ENCODE assay signal across 11 cellular contexts in genomic region chr19:6087074-6087506, GRCh38. TPM values are rescaled to one million over a fixed set of nuclear protein-coding genes. Genes with fewer than 3 reads are reported as not detected.
DNase-seq lines count a peak whose midpoint lies in the region; ATAC-seq and TF ChIP-seq lines count a peak whose summit lies in the region.
"Had no signal": no experiment of that assay in that cellular context is flagged by ENCODE, and none has a peak within 500 bp of the region (broad histone marks: within the 10 kb centered on the region; RNA-seq: fewer than 3 reads in every experiment).

No MANE protein-coding gene starts in this region.

- H3K4me1 ChIP-seq in right cardiac atrium (ENCODE audit: control insufficient read depth, insufficient read depth, low read length), result peaks cover 11% of the 10 kb centered on the region
- peaks cover 23 to 40% (median 30%) of the 10 kb centered on the region in 4 donors for H3K4me1 ChIP-seq in stomach

- no peak overlapping the region for H2AFZ ChIP-seq in SU-DHL-6 (ENCODE audit: low read depth, low read length, severe bottlenecking)

- ATAC-seq in HG03196 (IDR thresholded peaks at IDR 0.05; ENCODE audit: unreplicated experiment), result peak; percentile 53
- ATAC-seq in right cardiac atrium, result peak; percentile 21 to 31

- intact Hi-C loops in right cardiac atrium (cut with DNase I), result no loop called here
- intact Hi-C loops in stomach (cut with DNase I; ENCODE audit: low total_unique reads), result no loop called here

- no peaks in the 10 kb centered on the region for H3K27me3 ChIP-seq in SU-DHL-6 (ENCODE audit: low read length)
- no peaks in the 10 kb centered on the region for H3K27me3 ChIP-seq in right cardiac atrium (ENCODE audit: control insufficient read depth, insufficient read depth)
- no peaks in the 10 kb centered on the region for H3K27me3 ChIP-seq in stomach
- H3K27me3 ChIP-seq: neutrophil had no signal

- H3K36me3 ChIP-seq in SU-DHL-6 (ENCODE audit: low read length) (no peaks in the 10 kb centered on the region), stomach (no peaks in the 10 kb centered on the region)
- H3K36me3 ChIP-seq: neutrophil had no signal

- TF ChIP-seq POLR2A in stomach (IDR thresholded peaks at IDR 0.05), result no peak

- H3K4me3 ChIP-seq in SU-DHL-6 (ENCODE audit: insufficient read depth, low read length, poor library complexity, severe bottlenecking) (no peak overlapping the region), right cardiac atrium (ENCODE audit: low read length) (no peak overlapping the region), stomach (no peak overlapping the region)

- H3K4me2 ChIP-seq in SU-DHL-6 (ENCODE audit: low read depth, low read length, poor library complexity, severe bottlenecking), result peak overlapping the region; percentile 4

- no peak overlapping the region for H3K9ac ChIP-seq in SU-DHL-6 (ENCODE audit: low read length)

- H3K9me3 ChIP-seq in SU-DHL-6 (ENCODE audit: insufficient read depth, low read length) (no peaks in the 10 kb centered on the region), right cardiac atrium (ENCODE audit: control insufficient read depth, low read length) (no peaks in the 10 kb centered on the region), stomach (no peaks in the 10 kb centered on the region)
- H3K9me3 ChIP-seq: neutrophil had no signal

- H3F3A ChIP-seq in SU-DHL-6 (ENCODE audit: insufficient read depth), result no peaks in the 10 kb centered on the region

- 30% methylated on average over 9 of the region's 9 CpGs for WGBS in right cardiac atrium
- 18 to 33% (median 32%) methylated on average over 9 of the region's 9 CpGs for WGBS in stomach, 5 donors

- H3K27ac ChIP-seq in SU-DHL-6 (ENCODE audit: low read depth, low read length), result no peak overlapping the region
- peak overlapping the region; percentile 34 for H3K27ac ChIP-seq in right cardiac atrium (ENCODE audit: low read length)
- peak overlapping the region; percentile 50 to 89 (median 77) for H3K27ac ChIP-seq in stomach
- H3K27ac ChIP-seq: 22Rv1, neutrophil had no signal

- peak; percentile 64 for DNase-seq in DMS 273 (lab: John Stamatoyannopoulos, UW; ENCODE audit: unreplicated experiment)
- no peak for DNase-seq in DMS 273 treated with DMSO at 0.1 percent for 48 hours (lab: John Stamatoyannopoulos, UW)
- no peak for DNase-seq in right cardiac atrium
- DNase-seq in stomach, result no peak
- no peak for DNase-seq in middle frontal gyrus (ENCODE audit: extremely low spot score, low spot score)
- DNase-seq in GM03348 (ENCODE audit: low spot score), result no peak

- H3K79me2 ChIP-seq in SU-DHL-6 (ENCODE audit: insufficient read depth, low read length), result no peaks in the 10 kb centered on the region

- no peaks in the 10 kb centered on the region for H3K9me2 ChIP-seq in SU-DHL-6 (replicated peaks; ENCODE audit: insufficient read depth, low read length)

- TF ChIP-seq CTCF in SU-DHL-6 (IDR thresholded peaks at IDR 0.05; ENCODE audit: insufficient read depth, low read length, poor library complexity, severe bottlenecking) (no peak), stomach (IDR thresholded peaks at IDR 0.05) (no peak)

- TF ChIP-seq EP300 in stomach (IDR thresholded peaks at IDR 0.05), result no peak

- no peaks in the 10 kb centered on the region for H4K20me1 ChIP-seq in SU-DHL-6 (ENCODE audit: low read depth, low read length)

RNA-seq across cellular contexts. Expression of gene RFX2, which starts 23.2 kb away (rescaled TPM):
- total RNA-seq in right cardiac atrium (10 to 100 TPM in 2 of 4 donors, 1 to 10 TPM in 2; 5.1 to 15.9 (median 9.6) TPM), stomach (100 to 1,000 TPM in 1 of 5 donors, 10 to 100 TPM in 1, 1 to 10 TPM in 3; 1.2 to 123 (median 8.9) TPM)
- polyA plus RNA-seq in right cardiac atrium (8.2 TPM), stomach (1 to 10 TPM; 1.8 to 7.9 (median 6.4) TPM)

RNA-seq across cellular contexts. Expression of gene ACSBG2, which starts 48.4 kb away (rescaled TPM):
- not detected for total RNA-seq in right cardiac atrium
- not detected for polyA plus RNA-seq in right cardiac atrium
- total RNA-seq in stomach, result not detected
- polyA plus RNA-seq in stomach, result not detected
- total RNA-seq: T-helper 2 cell treated with Interferon-gamma antibody and Interleukin-4, amounts not matched to agents 100 ng/mL and 5 ng/mL, for 36 hours had no signal
